ENCODE assay signal across 8 cellular contexts in the genomic region with DNA sequence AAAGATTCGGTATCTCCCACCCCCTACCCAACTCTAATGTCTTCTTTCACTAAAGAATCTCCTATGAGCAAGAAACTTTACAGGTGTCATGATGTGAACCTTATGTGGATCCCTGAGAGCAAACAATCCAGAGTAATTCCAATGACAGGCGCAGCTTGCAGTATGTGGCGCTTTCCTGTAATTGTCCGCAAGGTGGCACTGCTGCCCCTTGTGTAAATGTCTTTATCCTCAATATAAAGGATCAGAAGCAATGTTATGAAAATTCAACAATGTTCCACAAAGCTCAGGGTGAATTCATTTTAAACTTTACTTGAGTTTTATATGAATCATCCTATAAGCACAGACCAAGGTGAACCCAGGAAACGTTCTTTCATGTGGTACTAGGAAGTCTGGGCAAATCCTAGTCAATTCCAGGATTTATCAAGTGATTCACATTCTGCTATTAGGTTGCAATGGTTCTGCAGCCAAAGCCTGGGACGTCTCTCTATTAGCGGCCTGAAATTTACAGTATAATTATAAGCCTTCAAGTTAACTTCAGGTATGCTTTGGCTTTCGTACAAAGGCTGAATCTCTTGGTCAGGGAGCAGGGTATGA.
A peak's percentile ranks its signal among the peaks of the same experiment; 100 is the strongest.
DNase-seq lines count a peak whose midpoint lies in the region; ATAC-seq, FAIRE-seq and TF ChIP-seq lines count a peak whose summit lies in the region.

No MANE protein-coding gene starts in this region.

- H3K36me3 ChIP-seq in Karpas-422 (ENCODE audit: insufficient read depth, low read length) (no peaks in the 10 kb centered on the region), osteoblast (ENCODE audit: insufficient read depth, low read length) (no peaks in the 10 kb centered on the region), tibial artery (no peaks in the 10 kb centered on the region)

- DNase-seq in CD4-positive, alpha-beta T cell, result peak; percentile 44 to 66 (median 56)
- DNase-seq in Karpas-422 (peak; percentile 88), RWPE1 (ENCODE audit: low spot score) (peak; percentile 73), frontal cortex (ENCODE audit: low spot score in 2 of 2) (peak; percentile 48 to 64), osteoblast (ENCODE audit: insufficient read length, low spot score, missing footprints) (peak; percentile 87), tibial artery (peak; percentile 79 to 82)
- DNase-seq in activated effector memory CD4-positive, alpha-beta T cell treated with anti-CD3 and anti-CD28 coated beads, Interleukin-2, amount 50 U/mL, for 16 hours, result peak; percentile 87

- no peaks in the 10 kb centered on the region for H3K9me2 ChIP-seq in Karpas-422 (replicated peaks; ENCODE audit: insufficient read depth, low read length)

- no peaks in the 10 kb centered on the region; the same call in 1 of the 2 replicates for H3K4me1 ChIP-seq in Karpas-422 (ENCODE audit: low read length)
- no peaks in the 10 kb centered on the region for H3K4me1 ChIP-seq in osteoblast (ENCODE audit: insufficient read depth, low read length)
- H3K4me1 ChIP-seq in tibial artery, result no peaks in the 10 kb centered on the region

- TF ChIP-seq CTCF in CD4-positive, alpha-beta T cell (IDR thresholded peaks at IDR 0.05), result peak; percentile 93
- TF ChIP-seq CTCF in RWPE1 (conservative IDR thresholded peaks at IDR 0.05; ENCODE audit: low read depth), result peak; percentile 90
- TF ChIP-seq CTCF in osteoblast (IDR thresholded peaks at IDR 0.05; ENCODE audit: extremely low read depth, low read depth, low read length), result peak; percentile 91
- peak; percentile 71 to 85 for TF ChIP-seq CTCF in tibial artery (IDR thresholded peaks at IDR 0.05)

- no peak overlapping the region for H3K4me3 Mint-ChIP-seq in CD4-positive, alpha-beta T cell

- intact Hi-C loops in CD4-positive, alpha-beta T cell (cut with DNase I, micrococcal nuclease), result loop anchor here (1.0 to 10.0 kb wide), 5 partner anchors 463 to 1531 kb away; no protein-coding TSS in a partner anchor
- intact Hi-C loops in tibial artery (cut with DNase I; ENCODE audit: low total_unique reads), result no loop called here

- H3K9me3 Mint-ChIP-seq in CD4-positive, alpha-beta T cell, result no peaks in the 10 kb centered on the region

- H3K79me2 ChIP-seq in Karpas-422 (ENCODE audit: low read length), result no peaks in the 10 kb centered on the region
- H3K79me2 ChIP-seq in osteoblast (ENCODE audit: insufficient read depth, low read length), result no peaks in the 10 kb centered on the region

- no peak overlapping the region for H3K27ac Mint-ChIP-seq in CD4-positive, alpha-beta T cell

- H4K20me1 ChIP-seq in Karpas-422 (ENCODE audit: insufficient read depth, low read depth, low read length), result no peaks in the 10 kb centered on the region
- no peaks in the 10 kb centered on the region for H4K20me1 ChIP-seq in osteoblast (ENCODE audit: insufficient read depth, low read length)

- H2AFZ ChIP-seq in Karpas-422 (ENCODE audit: low read length) (no peak overlapping the region), osteoblast (ENCODE audit: low read length) (no peak overlapping the region)

- CTCF ChIA-PET in CD4-positive, alpha-beta T cell (lab: Charles Lee), result interaction anchor here (0.6 to 1.7 kb wide), 23 partner anchors 11 to 464 kb away, joined by 3 to 9 read pairs (median 3); partner anchors contain the start of gene CARNMT1
- CTCF ChIA-PET in RWPE1 (lab: Yijun Ruan, JAX), result interaction anchor here (0.5 to 3.0 kb wide), 46 partner anchors 9 to 1325 kb away, joined by 3 to 30 read pairs (median 4); partner anchors contain the start of genes C9orf40 and TRPM6

- H3K36me3 Mint-ChIP-seq in CD4-positive, alpha-beta T cell (ENCODE audit: low read depth), result no peaks in the 10 kb centered on the region

- H3K27ac ChIP-seq in CD4-positive, alpha-beta T cell (ENCODE audit: low read depth, low read length), result no peak overlapping the region
- no peak overlapping the region for H3K27ac ChIP-seq in Karpas-422 (ENCODE audit: low read length)
- no peak overlapping the region for H3K27ac ChIP-seq in RWPE1
- H3K27ac ChIP-seq in osteoblast (ENCODE audit: low read depth, low read length), result no peak overlapping the region
- H3K27ac ChIP-seq in tibial artery, result no peak overlapping the region

- H3K27me3 ChIP-seq in CD4-positive, alpha-beta T cell (ENCODE audit: control insufficient read depth, insufficient read depth, low read length), result peaks cover 6% of the 10 kb centered on the region
- H3K27me3 ChIP-seq in Karpas-422 (ENCODE audit: low read length), result no peaks in the 10 kb centered on the region
- H3K27me3 ChIP-seq in osteoblast (ENCODE audit: insufficient read depth, low read length), result no peaks in the 10 kb centered on the region
- peaks cover 0 to 17% of the 10 kb centered on the region in 2 donors for H3K27me3 ChIP-seq in tibial artery

- H3K4me2 ChIP-seq in Karpas-422 (ENCODE audit: low read depth, low read length, poor library complexity, severe bottlenecking), result no peak overlapping the region
- H3K4me2 ChIP-seq in osteoblast (ENCODE audit: insufficient read depth, low read length), result no peak overlapping the region

- H3K9ac ChIP-seq in Karpas-422 (ENCODE audit: low read length), result no peak overlapping the region

- H3K4me1 Mint-ChIP-seq in CD4-positive, alpha-beta T cell (ENCODE audit: low read depth), result no peaks in the 10 kb centered on the region

- ATAC-seq in CD4-positive, alpha-beta T cell (ENCODE audit: poor library complexity), result peak; percentile 79
- ATAC-seq in GM19455 (IDR thresholded peaks at IDR 0.05; ENCODE audit: unreplicated experiment), result peak; percentile 53

- no peak overlapping the region for H3K4me3 ChIP-seq in Karpas-422 (ENCODE audit: low read length)
- H3K4me3 ChIP-seq in osteoblast (ENCODE audit: insufficient read depth, low read length), result no peak overlapping the region
- H3K4me3 ChIP-seq in tibial artery, result no peak overlapping the region

- H3K9me3 ChIP-seq in CD4-positive, alpha-beta T cell (ENCODE audit: control insufficient read depth, low read length), result no peaks in the 10 kb centered on the region
- H3K9me3 ChIP-seq in Karpas-422 (ENCODE audit: low read length) (no peaks in the 10 kb centered on the region), osteoblast (ENCODE audit: low read depth, low read length) (no peaks in the 10 kb centered on the region), tibial artery (no peaks in the 10 kb centered on the region)

- POLR2A ChIA-PET in CD4-positive, alpha-beta T cell (lab: Charles Lee), result no interaction called here
- POLR2A ChIA-PET in RWPE1 (lab: Yijun Ruan, JAX; ENCODE audit: low non-redundant PET), result no interaction called here

- FAIRE-seq in frontal cortex (lab: Jason Lieb, UNC), result peak; percentile 59

- peaks cover 18% of the 10 kb centered on the region for H3K27me3 Mint-ChIP-seq in CD4-positive, alpha-beta T cell
